Comparison of ENCODE assay signal across 15 cellular contexts in the genomic region with DNA sequence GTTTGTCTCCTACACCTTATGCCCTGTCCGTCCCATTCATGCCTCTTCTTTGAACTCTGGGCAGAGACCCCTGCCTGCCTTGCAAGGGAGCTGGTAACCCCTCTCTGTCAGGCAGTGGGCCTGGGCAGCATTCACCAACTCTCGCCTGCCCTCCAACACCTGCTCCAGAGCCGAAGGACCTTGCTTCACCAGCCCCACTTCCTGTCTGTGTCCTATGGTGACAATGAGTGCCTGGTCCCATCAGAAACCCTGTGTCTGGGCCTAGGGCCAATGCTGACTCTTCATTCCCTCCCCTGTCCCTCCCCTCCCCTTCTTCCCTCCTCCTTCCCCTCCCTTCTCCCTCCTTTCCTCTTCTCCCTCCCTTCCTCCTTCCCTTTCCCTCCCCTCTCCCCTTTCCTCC. TPM values are rescaled to one million over a fixed set of nuclear protein-coding genes. Genes with fewer than 3 reads are reported as not detected.
A peak's percentile ranks its signal among the peaks of the same experiment; 100 is the strongest.
DNase-seq lines count a peak whose midpoint lies in the region; ATAC-seq, FAIRE-seq and TF ChIP-seq lines count a peak whose summit lies in the region.
"Had no signal": no experiment of that assay in that cellular context is flagged by ENCODE, and none has a peak within 500 bp of the region (broad histone marks: within the 10 kb centered on the region; RNA-seq: fewer than 3 reads in every experiment).

No MANE protein-coding gene starts in this region.

- no peak for FAIRE-seq in HTR-8/SVneo (lab: Jason Lieb, UNC)

- H3K27ac ChIP-seq in lower lobe of right lung = no peak overlapping the region
- H3K27ac ChIP-seq: HL-60, transverse colon had no signal

- ATAC-seq in activated CD8-positive, alpha-beta T cell treated with anti-CD3 and anti-CD28 coated beads, Interleukin-2, amount 10 ng/mL, durations not matched to agents 7 days and 5 days = peak; percentile 42
- no peak for ATAC-seq in lower lobe of right lung

- H3K36me3 ChIP-seq in lower lobe of right lung = no peaks in the 10 kb centered on the region
- H3K36me3 ChIP-seq: gastrocnemius medialis, transverse colon had no signal

- H3K9me3 Mint-ChIP-seq in activated CD8-positive, alpha-beta T cell treated with anti-CD3 and anti-CD28 coated beads, Interleukin-2, amount 10 ng/mL, durations not matched to agents 7 days and 5 days (ENCODE audit: insufficient read depth) = no peaks in the 10 kb centered on the region
- H3K9me3 Mint-ChIP-seq: activated naive CD4-positive, alpha-beta T cell treated with anti-CD3 and anti-CD28 coated beads for 36 hours; dendritic cell treated with granulocyte-macrophage colony-stimulating factor and Interleukin-4, amounts not matched to agents 40 ng/mL and 50 ng/mL, for 4 days had no signal

- POLR2A ChIA-PET in activated CD8-positive, alpha-beta T cell treated with anti-CD3 and anti-CD28 coated beads, Interleukin-2, amount 10 ng/mL, durations not matched to agents 7 days and 5 days (lab: Charles Lee) = no interaction called here

- no peaks in the 10 kb centered on the region for H3K9me3 ChIP-seq in lower lobe of right lung
- H3K9me3 ChIP-seq: gastrocnemius medialis, transverse colon had no signal

- no peak for TF ChIP-seq CTCF in lower lobe of right lung (IDR thresholded peaks at IDR 0.05)

- H3K4me1 ChIP-seq in lower lobe of right lung = no peaks in the 10 kb centered on the region

- H3K4me1 Mint-ChIP-seq in activated CD8-positive, alpha-beta T cell treated with anti-CD3 and anti-CD28 coated beads, Interleukin-2, amount 10 ng/mL, durations not matched to agents 7 days and 5 days (ENCODE audit: low read depth) = peaks cover 9% of the 10 kb centered on the region

- no peaks in the 10 kb centered on the region for H3K36me3 Mint-ChIP-seq in activated CD8-positive, alpha-beta T cell treated with anti-CD3 and anti-CD28 coated beads, Interleukin-2, amount 10 ng/mL, durations not matched to agents 7 days and 5 days (ENCODE audit: low read depth)
- H3K36me3 Mint-ChIP-seq: CD14-positive monocyte had no signal

- H3K27me3 Mint-ChIP-seq in activated CD8-positive, alpha-beta T cell treated with anti-CD3 and anti-CD28 coated beads, Interleukin-2, amount 10 ng/mL, durations not matched to agents 7 days and 5 days (ENCODE audit: low read depth) = peaks cover 4% of the 10 kb centered on the region

- no peak overlapping the region for H3K4me3 ChIP-seq in lower lobe of right lung
- H3K4me3 ChIP-seq: gastrocnemius medialis, transverse colon had no signal

- H3K4me3 Mint-ChIP-seq in activated CD8-positive, alpha-beta T cell treated with anti-CD3 and anti-CD28 coated beads, Interleukin-2, amount 10 ng/mL, durations not matched to agents 7 days and 5 days = no peak overlapping the region
- H3K4me3 Mint-ChIP-seq: activated naive CD4-positive, alpha-beta T cell treated with anti-CD3 and anti-CD28 coated beads for 36 hours; CD14-positive monocyte; dendritic cell treated with granulocyte-macrophage colony-stimulating factor and Interleukin-4, amounts not matched to agents 40 ng/mL and 50 ng/mL, for 4 days had no signal

- H3K27me3 ChIP-seq in lower lobe of right lung (ENCODE audit: low read depth) = no peaks in the 10 kb centered on the region
- H3K27me3 ChIP-seq: gastrocnemius medialis, transverse colon had no signal

- no peak overlapping the region for H3K27ac Mint-ChIP-seq in activated CD8-positive, alpha-beta T cell treated with anti-CD3 and anti-CD28 coated beads, Interleukin-2, amount 10 ng/mL, durations not matched to agents 7 days and 5 days
- H3K27ac Mint-ChIP-seq: activated naive CD4-positive, alpha-beta T cell treated with anti-CD3 and anti-CD28 coated beads for 36 hours; dendritic cell treated with granulocyte-macrophage colony-stimulating factor and Interleukin-4, amounts not matched to agents 40 ng/mL and 50 ng/mL, for 4 days had no signal

- CTCF ChIA-PET in activated CD8-positive, alpha-beta T cell treated with anti-CD3 and anti-CD28 coated beads, Interleukin-2, amount 10 ng/mL, durations not matched to agents 7 days and 5 days (lab: Charles Lee) = no interaction called here

- DNase-seq in DMS79 (lab: John Stamatoyannopoulos, UW) = peak; percentile 59
- DNase-seq in NCI-H1105 (lab: John Stamatoyannopoulos, UW) = peak; percentile 27
- DNase-seq in activated CD8-positive, alpha-beta T cell treated with anti-CD3 and anti-CD28 coated beads, Interleukin-2, amount 10 ng/mL, durations not matched to agents 7 days and 5 days = no peak
- DNase-seq in lower lobe of right lung = peak; percentile 21
- no peak for DNase-seq in effector CD8-positive, alpha-beta T cell (lab: John Stamatoyannopoulos, UW)
- no peak for DNase-seq in HTR-8/SVneo (ENCODE audit: insufficient read length, low spot score)
- no peak for DNase-seq in putamen (ENCODE audit: low spot score)
- no peak for DNase-seq in NCI-H524 treated with DMSO at 0.1 percent for 48 hours (lab: John Stamatoyannopoulos, UW)
- DNase-seq: activated CD4-positive, alpha-beta T cell treated with anti-CD3 and anti-CD28 coated beads, Interleukin-2, amount 50 U/mL, for 1 hour; activated naive CD4-positive, alpha-beta T cell treated with anti-CD3 and anti-CD28 coated beads for 36 hours; gastrocnemius medialis; transverse colon had no signal

- intact Hi-C loops in lower lobe of right lung (cut with DNase I) = no loop called here

RNA-seq across cellular contexts. Expression of gene PCMTD2, which starts 22.8 kb away (rescaled TPM):
- 10 to 100 TPM; 32.0 to 33.2 TPM for total RNA-seq in activated CD8-positive, alpha-beta T cell treated with anti-CD3 and anti-CD28 coated beads, Interleukin-2, amount 10 ng/mL, durations not matched to agents 7 days and 5 days
- 65.8 TPM for total RNA-seq in lower lobe of right lung

Comparison
In these comparisons a context has a peak if more than half of its experiments do, and no peak if none do; other contexts are left out.
1. DNase-seq: peak in DMS79 (single experiment), NCI-H1105 (single experiment) and lower lobe of right lung (single experiment); none in activated CD8-positive, alpha-beta T cell treated with anti-CD3 and anti-CD28 coated beads, Interleukin-2, amount 10 ng/mL, durations not matched to agents 7 days and 5 days (single experiment), effector CD8-positive, alpha-beta T cell (single experiment), HTR-8/SVneo (single experiment), putamen (single experiment) and NCI-H524 treated with DMSO at 0.1 percent for 48 hours (single experiment).